In the genomic region with DNA sequence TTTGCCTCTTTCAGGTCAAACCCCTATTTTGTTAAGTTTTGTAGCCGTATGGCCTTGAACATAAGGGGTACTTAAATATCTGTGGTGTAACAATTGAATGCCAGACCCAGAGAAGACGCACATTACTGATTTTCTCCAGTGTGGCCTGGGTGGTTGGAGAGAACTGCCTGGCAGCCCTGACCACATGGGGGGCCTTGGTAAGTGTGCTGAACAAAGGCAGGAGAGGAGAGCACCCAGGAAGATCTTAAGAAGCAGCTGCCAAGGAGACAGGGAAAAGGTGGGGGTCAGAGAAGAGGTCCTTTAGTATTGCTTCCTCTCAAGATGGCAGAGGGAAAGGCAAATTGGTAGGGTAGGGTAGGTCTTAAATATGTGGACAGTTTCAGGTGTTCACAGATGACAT, we compare ENCODE assay signal across 12 cellular contexts. TPM values are rescaled to one million over a fixed set of nuclear protein-coding genes. Genes with fewer than 3 reads are reported as not detected.
DNase-seq lines count a peak whose midpoint lies in the region; ATAC-seq and TF ChIP-seq lines count a peak whose summit lies in the region.
"Had no signal": no experiment of that assay in that cellular context is flagged by ENCODE, and none has a peak within 500 bp of the region (broad histone marks: within the 10 kb centered on the region; RNA-seq: fewer than 3 reads in every experiment).

No MANE protein-coding gene starts in this region.

- CTCF ChIA-PET in activated CD8-positive, alpha-beta T cell treated with anti-CD3 and anti-CD28 coated beads, Interleukin-2, amount 10 ng/mL, durations not matched to agents 7 days and 5 days (lab: Charles Lee) = interaction anchor here (1.2 to 9.3 kb wide), 2 partner anchors 8 to 49 kb away, joined by 3 to 84 read pairs; no protein-coding TSS in a partner anchor

- peaks cover 21% of the 10 kb centered on the region for H3K36me3 Mint-ChIP-seq in activated CD8-positive, alpha-beta T cell treated with anti-CD3 and anti-CD28 coated beads, Interleukin-2, amount 10 ng/mL, durations not matched to agents 7 days and 5 days (ENCODE audit: low read depth)
- peaks cover 8% of the 10 kb centered on the region for H3K36me3 Mint-ChIP-seq in memory B cell

- H3K9me3 Mint-ChIP-seq in activated CD8-positive, alpha-beta T cell treated with anti-CD3 and anti-CD28 coated beads, Interleukin-2, amount 10 ng/mL, durations not matched to agents 7 days and 5 days (ENCODE audit: insufficient read depth) = no peaks in the 10 kb centered on the region
- H3K9me3 Mint-ChIP-seq in memory B cell = no peaks in the 10 kb centered on the region
- H3K9me3 Mint-ChIP-seq: HFFc6 had no signal

- POLR2A ChIA-PET in activated CD8-positive, alpha-beta T cell treated with anti-CD3 and anti-CD28 coated beads, Interleukin-2, amount 10 ng/mL, durations not matched to agents 7 days and 5 days (lab: Charles Lee) = interaction anchor here (0.6 to 4.9 kb wide), 5 partner anchors 21 to 84 kb away, joined by 3 to 24 read pairs (median 11); a partner anchor contains a TSS

- H3K27me3 ChIP-seq in ACC112 (ENCODE audit: insufficient read depth, low read length) (no peaks in the 10 kb centered on the region), DND-41 (ENCODE audit: insufficient read depth, low read length, poor library complexity) (no peaks in the 10 kb centered on the region)

- H3K4me1 Mint-ChIP-seq in activated CD8-positive, alpha-beta T cell treated with anti-CD3 and anti-CD28 coated beads, Interleukin-2, amount 10 ng/mL, durations not matched to agents 7 days and 5 days (ENCODE audit: low read depth) = peaks cover 59% of the 10 kb centered on the region
- H3K4me1 Mint-ChIP-seq in memory B cell = peaks cover 51% of the 10 kb centered on the region

- H3K4me3 ChIP-seq in ACC112 (ENCODE audit: low read depth, low read length) (0 out of 2 replicates have a peak overlapping the region, but pooled peaks have one; percentile 77), DND-41 (ENCODE audit: low read depth in 1 of 2, low read length in 2 of 2) (peak overlapping the region in 1 of 2 experiments; percentile 72; a peak in 1 of 4 replicates)
- H3K4me3 ChIP-seq: lung had no signal

- peak overlapping the region; percentile 65 for H3K9ac ChIP-seq in DND-41 (ENCODE audit: low read depth, low read length)

- H3K4me1 ChIP-seq in ACC112 (ENCODE audit: control insufficient read depth, insufficient read depth, low read length, unreplicated experiment) (peaks cover 49% of the 10 kb centered on the region), DND-41 (ENCODE audit: insufficient read depth, low read length) (peaks cover 78% of the 10 kb centered on the region)

- H3K27me3 Mint-ChIP-seq in activated CD8-positive, alpha-beta T cell treated with anti-CD3 and anti-CD28 coated beads, Interleukin-2, amount 10 ng/mL, durations not matched to agents 7 days and 5 days (ENCODE audit: low read depth) = no peaks in the 10 kb centered on the region
- no peaks in the 10 kb centered on the region for H3K27me3 Mint-ChIP-seq in memory B cell

- no peak for TF ChIP-seq CTCF in DND-41 (IDR thresholded peaks at IDR 0.05; ENCODE audit: borderline replicate concordance, extremely low read depth, low read length, poor library complexity, severe bottlenecking)

- no peaks in the 10 kb centered on the region for H3K9me3 ChIP-seq in DND-41 (ENCODE audit: insufficient read depth, low read length, severe bottlenecking)

- no peaks in the 10 kb centered on the region for H4K20me1 ChIP-seq in DND-41 (ENCODE audit: insufficient read depth, low read length)

- H3K4me3 Mint-ChIP-seq in activated CD8-positive, alpha-beta T cell treated with anti-CD3 and anti-CD28 coated beads, Interleukin-2, amount 10 ng/mL, durations not matched to agents 7 days and 5 days = peak overlapping the region; percentile 95
- H3K4me3 Mint-ChIP-seq in memory B cell = peak overlapping the region; percentile 89

- no peaks in the 10 kb centered on the region for H3K36me3 ChIP-seq in ACC112 (ENCODE audit: insufficient read depth, low read length)
- H3K36me3 ChIP-seq in DND-41 (ENCODE audit: insufficient read depth, low read length) = peaks cover 4% of the 10 kb centered on the region; the same call in 1 of the 2 replicates

- peak overlapping the region; percentile 95 for H3K27ac Mint-ChIP-seq in activated CD8-positive, alpha-beta T cell treated with anti-CD3 and anti-CD28 coated beads, Interleukin-2, amount 10 ng/mL, durations not matched to agents 7 days and 5 days
- peak overlapping the region; percentile 94 for H3K27ac Mint-ChIP-seq in memory B cell

- H3K27ac ChIP-seq in ACC112 (ENCODE audit: low read depth, low read length) (peak overlapping the region; percentile 83), DND-41 (ENCODE audit: low read length) (peak overlapping the region; percentile 92)
- H3K27ac ChIP-seq: C4-2B had no signal

- H3K79me2 ChIP-seq in ACC112 (ENCODE audit: control insufficient read depth, insufficient read depth, low read length, unreplicated experiment) = no peaks in the 10 kb centered on the region
- peaks cover 22% of the 10 kb centered on the region for H3K79me2 ChIP-seq in DND-41 (ENCODE audit: insufficient read depth, low read length)

- ATAC-seq in DND-41 (ENCODE audit: insufficient read depth, low read depth) (no peak), memory B cell (ENCODE audit: low read depth) (no peak), HG02970 (IDR thresholded peaks at IDR 0.05; ENCODE audit: low FRiP score, unreplicated experiment) (no peak), HG02623 (IDR thresholded peaks at IDR 0.05; ENCODE audit: unreplicated experiment) (no peak)
- ATAC-seq in activated CD8-positive, alpha-beta T cell treated with anti-CD3 and anti-CD28 coated beads, Interleukin-2, amount 10 ng/mL, durations not matched to agents 7 days and 5 days = no peak

- peak overlapping the region; percentile 64 for H3K4me2 ChIP-seq in DND-41 (ENCODE audit: insufficient read depth, low read length)

- peak overlapping the region; percentile 63 for H2AFZ ChIP-seq in ACC112 (ENCODE audit: low read length, unreplicated experiment)
- peak overlapping the region; percentile 81 for H2AFZ ChIP-seq in DND-41 (ENCODE audit: low read depth, low read length)

- DNase-seq in DND-41 = no peak
- no peak for DNase-seq in activated CD8-positive, alpha-beta T cell treated with anti-CD3 and anti-CD28 coated beads, Interleukin-2, amount 10 ng/mL, durations not matched to agents 7 days and 5 days
- no peak for DNase-seq in memory B cell (ENCODE audit: low spot score in 2 of 2)
- no peak for DNase-seq in NCI-H2227 (lab: John Stamatoyannopoulos, UW; ENCODE audit: unreplicated experiment)
- no peak for DNase-seq in NCI-H2196 treated with DMSO at 0.1 percent for 48 hours (lab: John Stamatoyannopoulos, UW; ENCODE audit: unreplicated experiment)
- DNase-seq: HFFc6, NCI-H2029 treated with DMSO at 0.1 percent for 48 hours had no signal

RNA-seq across cellular contexts. Expression of a gene that starts 35.7 kb away (rescaled TPM):
- 10 to 100 TPM; 49.3 to 52.3 TPM for total RNA-seq in activated CD8-positive, alpha-beta T cell treated with anti-CD3 and anti-CD28 coated beads, Interleukin-2, amount 10 ng/mL, durations not matched to agents 7 days and 5 days
